In genomic region chr10:48653944-48654698, GRCh38 we compare ENCODE assay signal across 17 cellular contexts. TPM values are rescaled to one million over a fixed set of nuclear protein-coding genes. Genes with fewer than 3 reads are reported as not detected.
"Had no signal": no experiment of that assay in that cellular context is flagged by ENCODE, and none has a peak within 500 bp of the region (broad histone marks: within the 10 kb centered on the region; RNA-seq: fewer than 3 reads in every experiment).

No MANE protein-coding gene starts in this region.

- H3K27ac ChIP-seq: breast epithelium, esophagus muscularis mucosa, foreskin keratinocyte, sigmoid colon had no signal

- H3K9me3 ChIP-seq: breast epithelium, esophagus muscularis mucosa, sigmoid colon had no signal

- H3K9me3 Mint-ChIP-seq: activated B cell treated with CpG ODN at 0.5 μM for 24 hours; activated naive CD8-positive, alpha-beta T cell treated with anti-CD3 and anti-CD28 coated beads, Interleukin-2, amount 10 ng/mL, durations not matched to agents 7 days and 5 days; nephron progenitor cell; stimulated activated naive CD8-positive, alpha-beta T cell treated with anti-CD3 and anti-CD28 coated beads, Interleukin-15, Interleukin-2, amounts not matched to agents 100 ng/mL and 50 ng/mL, for 24 hours had no signal

- H3K36me3 Mint-ChIP-seq: activated naive CD8-positive, alpha-beta T cell treated with anti-CD3 and anti-CD28 coated beads, Interleukin-2, amount 10 ng/mL, durations not matched to agents 7 days and 5 days had no signal

- H3K36me3 ChIP-seq: breast epithelium, esophagus muscularis mucosa, sigmoid colon had no signal

- ATAC-seq: foreskin keratinocyte, left lobe of liver had no signal

- DNase-seq: activated B cell treated with CpG ODN at 0.5 μM for 24 hours; activated CD4-positive, alpha-beta T cell treated with anti-CD3 and anti-CD28 coated beads, Interleukin-2, amount 50 U/mL, for 1 hour; activated effector memory CD4-positive, alpha-beta T cell treated with Interleukin-2 at 50 U/mL for 16 hours; activated naive CD8-positive, alpha-beta T cell treated with anti-CD3 and anti-CD28 coated beads, Interleukin-2, amount 10 ng/mL, durations not matched to agents 7 days and 5 days; activated T-cell treated with anti-CD3 and anti-CD28 coated beads, Interleukin-2, amount 50 U/mL, for 1 hour; anterior cingulate cortex; foreskin keratinocyte; mammary epithelial cell; nephron progenitor cell; sigmoid colon; stimulated activated CD4-positive, alpha-beta T cell treated with anti-CD3 and anti-CD28 coated beads, Interleukin-12 subunit alpha, Interleukin-12 subunit beta, amount 100 ng/mL, for 4 hours had no signal

- H3K4me3 ChIP-seq: breast epithelium, esophagus muscularis mucosa, sigmoid colon had no signal

- H3K27ac Mint-ChIP-seq: activated B cell treated with CpG ODN at 0.5 μM for 24 hours; activated naive CD8-positive, alpha-beta T cell treated with anti-CD3 and anti-CD28 coated beads, Interleukin-2, amount 10 ng/mL, durations not matched to agents 7 days and 5 days; nephron progenitor cell; stimulated activated naive CD8-positive, alpha-beta T cell treated with anti-CD3 and anti-CD28 coated beads, Interleukin-15, Interleukin-2, amounts not matched to agents 100 ng/mL and 50 ng/mL, for 24 hours had no signal

- H3K4me3 Mint-ChIP-seq: activated B cell treated with CpG ODN at 0.5 μM for 24 hours; activated naive CD8-positive, alpha-beta T cell treated with anti-CD3 and anti-CD28 coated beads, Interleukin-2, amount 10 ng/mL, durations not matched to agents 7 days and 5 days; nephron progenitor cell; stimulated activated naive CD8-positive, alpha-beta T cell treated with anti-CD3 and anti-CD28 coated beads, Interleukin-15, Interleukin-2, amounts not matched to agents 100 ng/mL and 50 ng/mL, for 24 hours had no signal

- H3K4me1 ChIP-seq: breast epithelium, foreskin keratinocyte had no signal

RNA-seq across cellular contexts. Expression of gene WDFY4, which starts 30.6 kb away (rescaled TPM):
- total RNA-seq: osteocyte had no signal
- polyA plus RNA-seq: foreskin keratinocyte had no signal

RNA-seq across cellular contexts. Expression of gene ARHGAP22, which starts 49.2 kb away (rescaled TPM):
- total RNA-seq: T-helper 1 cell treated with Interleukin-12 subunit alpha and Interleukin-12 subunit beta and Interleukin-4 antibody, amounts not matched to agents 30 ng/mL and 1 ng/mL, for 36 hours had no signal
